Comparison of ENCODE assay signal across 1 cellular context in genomic region chr14:70782361-70782760, GRCh38.
TF ChIP-seq lines count a peak whose summit lies in the region.

No MANE protein-coding gene starts in this region.

TF ChIP-seq in SK-N-SH treated with all-trans-retinoic acid at 6 μM for 48 hours, 23 proteins besides CTCF, POLR2A, EP300 and RAD21 (continued from another document):
- TF ChIP-seq POU6F1 (CRISPR knock-in tag; IDR thresholded peaks at IDR 0.05; ENCODE audit: borderline replicate concordance, low read depth), result no peak
- TF ChIP-seq ZFP3 (CRISPR knock-in tag; IDR thresholded peaks at IDR 0.05), result no peak
- no peak for TF ChIP-seq ZFP30 (CRISPR knock-in tag; IDR thresholded peaks at IDR 0.05)
- no peak for TF ChIP-seq GLIS3 (CRISPR knock-in tag; IDR thresholded peaks at IDR 0.05)
- TF ChIP-seq ZNF70 (CRISPR knock-in tag; IDR thresholded peaks at IDR 0.05), result no peak
- TF ChIP-seq TSHZ2 (CRISPR knock-in tag; IDR thresholded peaks at IDR 0.05), result no peak
